ENCODE assay signal across 40 cellular contexts in the genomic region with DNA sequence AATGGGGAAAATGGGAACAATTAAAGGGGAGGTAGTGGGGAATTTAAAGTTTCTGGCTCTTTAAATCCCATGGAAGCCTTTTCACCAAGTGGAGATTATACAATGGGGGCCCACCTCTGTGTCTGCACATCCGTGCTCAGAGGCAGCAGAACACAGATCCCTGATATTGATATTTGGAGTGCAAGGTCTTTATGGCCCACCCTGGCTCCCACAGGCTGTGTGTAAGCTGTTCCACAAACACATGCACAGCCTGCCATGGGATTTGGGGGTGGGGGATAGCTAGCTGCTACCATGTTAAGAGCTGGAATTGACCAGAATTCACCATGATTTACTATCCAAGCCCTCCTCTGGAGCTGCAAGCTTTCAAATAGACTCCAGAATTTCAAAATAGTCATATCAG. TPM values are rescaled to one million over a fixed set of nuclear protein-coding genes. Genes with fewer than 3 reads are reported as not detected.
"Had no signal": no experiment of that assay in that cellular context is flagged by ENCODE, and none has a peak within 500 bp of the region (broad histone marks: within the 10 kb centered on the region; RNA-seq: fewer than 3 reads in every experiment).

No MANE protein-coding gene starts in this region.

- H3K36me3 Mint-ChIP-seq: activated CD8-positive, alpha-beta memory T cell treated with anti-CD3 and anti-CD28 coated beads, Interleukin-2, amount 10 ng/mL, durations not matched to agents 7 days and 5 days; activated naive CD4-positive, alpha-beta T cell treated with anti-CD3 and anti-CD28 coated beads, Interleukin-2, amount 10 ng/mL, durations not matched to agents 7 days and 5 days had no signal

- H3K4me3 ChIP-seq: Peyer's patch had no signal

- H3K27ac ChIP-seq: KMS-11, Peyer's patch, RWPE1, VCaP had no signal

- H3K4me3 Mint-ChIP-seq: activated B cell treated with CpG ODN at 0.5 μM for 24 hours; activated CD4-positive, alpha-beta memory T cell treated with anti-CD3 and anti-CD28 coated beads, Interleukin-2, amount 10 ng/mL, durations not matched to agents 7 days and 5 days; activated CD8-positive, alpha-beta memory T cell treated with anti-CD3 and anti-CD28 coated beads, Interleukin-2, amount 10 ng/mL, durations not matched to agents 7 days and 5 days; activated naive CD4-positive, alpha-beta T cell treated with anti-CD3 and anti-CD28 coated beads, Interleukin-2, amount 10 ng/mL, durations not matched to agents 7 days and 5 days; activated naive CD8-positive, alpha-beta T cell; activated naive CD8-positive, alpha-beta T cell treated with anti-CD3 and anti-CD28 coated beads, Interleukin-2, amount 50 U/mL, for 24 hours; activated T-cell treated with anti-CD3 and anti-CD28 coated beads, Interleukin-2, amount 50 U/mL, for 72 hours; activated T-helper 17 cell treated with anti-CD3 and anti-CD28 coated beads, Interleukin-2, amount 50 U/mL, for 72 hours; brain had no signal

- H3K4me1 ChIP-seq: Peyer's patch had no signal

- H3K36me3 ChIP-seq: Peyer's patch had no signal

- H3K27me3 Mint-ChIP-seq: brain had no signal

- H3K27ac Mint-ChIP-seq: activated B cell treated with CpG ODN at 0.5 μM for 24 hours; activated CD4-positive, alpha-beta memory T cell treated with anti-CD3 and anti-CD28 coated beads, Interleukin-2, amount 10 ng/mL, durations not matched to agents 7 days and 5 days; activated CD8-positive, alpha-beta memory T cell treated with anti-CD3 and anti-CD28 coated beads, Interleukin-2, amount 10 ng/mL, durations not matched to agents 7 days and 5 days; activated naive CD4-positive, alpha-beta T cell treated with anti-CD3 and anti-CD28 coated beads, Interleukin-2, amount 10 ng/mL, durations not matched to agents 7 days and 5 days; activated naive CD8-positive, alpha-beta T cell; activated naive CD8-positive, alpha-beta T cell treated with anti-CD3 and anti-CD28 coated beads, Interleukin-2, amount 50 U/mL, for 24 hours; activated T-cell treated with anti-CD3 and anti-CD28 coated beads, Interleukin-2, amount 50 U/mL, for 72 hours; activated T-helper 17 cell treated with anti-CD3 and anti-CD28 coated beads, Interleukin-2, amount 50 U/mL, for 72 hours; brain had no signal

- ATAC-seq: activated CD8-positive, alpha-beta memory T cell treated with anti-CD3 and anti-CD28 coated beads, Interleukin-2, amount 10 ng/mL, durations not matched to agents 7 days and 5 days; activated naive CD8-positive, alpha-beta T cell treated with anti-CD3 and anti-CD28 coated beads, Interleukin-2, amount 50 U/mL, for 24 hours; activated T-cell treated with anti-CD3 and anti-CD28 coated beads, Interleukin-2, amount 50 U/mL, for 72 hours; activated T-helper 17 cell treated with anti-CD3 and anti-CD28 coated beads, Interleukin-2, amount 50 U/mL, for 72 hours; PC-3 had no signal

- H3K4me1 Mint-ChIP-seq: activated B cell treated with CpG ODN at 0.5 μM for 24 hours; activated CD4-positive, alpha-beta memory T cell treated with anti-CD3 and anti-CD28 coated beads, Interleukin-2, amount 10 ng/mL, durations not matched to agents 7 days and 5 days; activated CD8-positive, alpha-beta memory T cell treated with anti-CD3 and anti-CD28 coated beads, Interleukin-2, amount 10 ng/mL, durations not matched to agents 7 days and 5 days; activated naive CD4-positive, alpha-beta T cell treated with anti-CD3 and anti-CD28 coated beads, Interleukin-2, amount 10 ng/mL, durations not matched to agents 7 days and 5 days; activated naive CD8-positive, alpha-beta T cell treated with anti-CD3 and anti-CD28 coated beads, Interleukin-2, amount 50 U/mL, for 24 hours; activated T-helper 17 cell treated with anti-CD3 and anti-CD28 coated beads, Interleukin-2, amount 50 U/mL, for 72 hours had no signal

- H3K27me3 ChIP-seq: Peyer's patch had no signal

- DNase-seq: activated B cell treated with CpG ODN at 0.5 μM for 24 hours; activated CD4-positive, alpha-beta memory T cell treated with anti-CD3 and anti-CD28 coated beads, Interleukin-2, amount 10 ng/mL, durations not matched to agents 7 days and 5 days; activated CD4-positive, alpha-beta T cell treated with anti-CD3 and anti-CD28 coated beads for 4 hours; activated CD4-positive, CD25-positive, alpha-beta regulatory T cell treated with anti-CD3 and anti-CD28 coated beads, Interleukin-2, amount 50 U/mL, for 72 hours; activated CD8-positive, alpha-beta memory T cell treated with anti-CD3 and anti-CD28 coated beads for 24 hours; activated CD8-positive, alpha-beta memory T cell treated with anti-CD3 and anti-CD28 coated beads, Interleukin-2, amount 10 ng/mL, durations not matched to agents 7 days and 5 days; activated CD8-positive, alpha-beta memory T cell treated with anti-CD3 and anti-CD28 coated beads, Interleukin-2, amount 50 U/mL, for 48 hours; activated naive CD8-positive, alpha-beta T cell treated with anti-CD3 and anti-CD28 coated beads, Interleukin-2, amount 50 U/mL, for 24 hours; activated T-cell treated with anti-CD3 and anti-CD28 coated beads, Interleukin-2, amount 50 U/mL, for 72 hours; anterior cingulate cortex; central memory CD4-positive, alpha-beta T cell; MM.1S; MV-4-11; NCI-H1092; NCI-H1417; NCI-H146; NCI-H187; NCI-H2029 treated with DMSO at 0.1 percent for 48 hours; NCI-H2107; NCI-H2171; NCI-H510A; NCI-H526; NCI-H748 treated with DMSO at 0.1 percent for 48 hours; NK-92 treated with Interleukin-12 subunit alpha and Interleukin-12 subunit beta, amount 100 ng/mL, for 24 hours; PC-3; Peyer's patch; Right ventricle myocardium superior; SW 1271; T-helper 1 cell; T-helper 2 cell; T-helper 9 cell had no signal

- FAIRE-seq: bronchial epithelial cell had no signal

RNA-seq across cellular contexts. Expression of a gene that starts 55.9 kb away (rescaled TPM):
- total RNA-seq: activated B cell treated with CpG ODN at 0.5 μM for 24 hours; activated CD4-positive, alpha-beta memory T cell treated with anti-CD3 and anti-CD28 coated beads, Interleukin-2, amount 10 ng/mL, durations not matched to agents 7 days and 5 days; activated CD8-positive, alpha-beta memory T cell treated with anti-CD3 and anti-CD28 coated beads, Interleukin-2, amount 10 ng/mL, durations not matched to agents 7 days and 5 days; activated T-cell treated with anti-CD3 and anti-CD28 coated beads, Interleukin-2, amount 50 U/mL, for 72 hours; activated T-helper 17 cell treated with anti-CD3 and anti-CD28 coated beads, Interleukin-2, amount 50 U/mL, for 72 hours; bronchial epithelial cell; LHCN-M2 had no signal
